17 cellular contexts compared by ENCODE assay signal in the genomic region with DNA sequence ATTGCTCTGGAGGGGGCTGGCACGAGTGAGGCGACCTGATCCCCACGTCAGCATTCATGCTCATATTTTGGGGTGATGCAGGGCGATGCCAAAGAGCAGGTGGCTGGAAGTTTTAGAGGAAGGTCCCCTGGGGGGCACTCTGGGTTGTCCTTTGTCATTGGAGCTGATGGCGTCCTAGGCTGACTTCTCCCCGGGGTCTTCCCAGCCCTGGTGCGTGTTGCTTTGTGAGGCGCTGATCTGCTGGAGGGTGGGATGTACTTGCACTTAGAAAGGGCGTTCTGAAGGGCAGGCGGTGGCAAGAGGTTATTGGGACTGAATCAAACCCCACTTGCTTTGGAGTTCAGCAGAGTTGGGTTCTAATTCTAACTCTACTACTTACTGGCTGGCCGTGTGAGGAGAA.
"Had no signal": no experiment of that assay in that cellular context is flagged by ENCODE, and none has a peak within 500 bp of the region (broad histone marks: within the 10 kb centered on the region; RNA-seq: fewer than 3 reads in every experiment).

No MANE protein-coding gene starts in this region.

- ATAC-seq: left colon; naive thymus-derived CD4-positive, alpha-beta T cell; pancreas; right lobe of liver; stimulated activated effector memory CD8-positive, alpha-beta T cell treated with anti-CD3 and anti-CD28 coated beads, Interleukin-12 subunit alpha, Interleukin-12 subunit beta, amount 100 ng/mL, for 72 hours; stimulated activated naive CD8-positive, alpha-beta T cell treated with anti-CD3 and anti-CD28 coated beads, Interleukin-15, Interleukin-2, amounts not matched to agents 100 U/mL and 50 U/mL, for 24 hours; upper lobe of right lung had no signal

- H3K4me3 Mint-ChIP-seq: central memory CD8-positive, alpha-beta T cell; naive thymus-derived CD4-positive, alpha-beta T cell; nephron progenitor cell; stimulated activated effector memory CD8-positive, alpha-beta T cell treated with anti-CD3 and anti-CD28 coated beads, Interleukin-12 subunit alpha, Interleukin-12 subunit beta, amount 100 ng/mL, for 72 hours had no signal

- H3K9me3 Mint-ChIP-seq: central memory CD8-positive, alpha-beta T cell; nephron progenitor cell; stimulated activated effector memory CD8-positive, alpha-beta T cell treated with anti-CD3 and anti-CD28 coated beads, Interleukin-12 subunit alpha, Interleukin-12 subunit beta, amount 100 ng/mL, for 72 hours had no signal

- H3K4me1 Mint-ChIP-seq: central memory CD8-positive, alpha-beta T cell; naive thymus-derived CD4-positive, alpha-beta T cell; stimulated activated effector memory CD8-positive, alpha-beta T cell treated with anti-CD3 and anti-CD28 coated beads, Interleukin-12 subunit alpha, Interleukin-12 subunit beta, amount 100 ng/mL, for 72 hours had no signal

- H3K27ac Mint-ChIP-seq: naive thymus-derived CD4-positive, alpha-beta T cell; nephron progenitor cell; stimulated activated effector memory CD8-positive, alpha-beta T cell treated with anti-CD3 and anti-CD28 coated beads, Interleukin-12 subunit alpha, Interleukin-12 subunit beta, amount 100 ng/mL, for 72 hours had no signal

- H3K36me3 Mint-ChIP-seq: naive thymus-derived CD4-positive, alpha-beta T cell; stimulated activated effector memory CD8-positive, alpha-beta T cell treated with anti-CD3 and anti-CD28 coated beads, Interleukin-12 subunit alpha, Interleukin-12 subunit beta, amount 100 ng/mL, for 72 hours had no signal

- DNase-seq: cortex of kidney; effector memory CD4-positive, alpha-beta T cell; esophagus squamous epithelium; foreskin fibroblast; left colon; mesendoderm; naive thymus-derived CD4-positive, alpha-beta T cell; nephron progenitor cell; pancreas; right lobe of liver; stimulated activated CD4-positive, alpha-beta T cell treated with anti-CD3 and anti-CD28 coated beads, Interleukin-4, amount 100 ng/mL, for 1 hour; stimulated activated CD8-positive, alpha-beta memory T cell treated with anti-CD3 and anti-CD28 coated beads, Interleukin-4, amount 100 ng/mL, for 48 hours; stimulated activated naive CD8-positive, alpha-beta T cell treated with anti-CD3 and anti-CD28 coated beads, Interleukin-15, Interleukin-2, amounts not matched to agents 100 U/mL and 50 U/mL, for 24 hours; thyroid gland; upper lobe of right lung had no signal
